ENCODE assay signal across 1 cellular context in genomic region chr6:130018830-130019795, GRCh38.
TF ChIP-seq lines count a peak whose summit lies in the region.

No MANE protein-coding gene starts in this region.

TF ChIP-seq in HepG2, 621 proteins besides CTCF, POLR2A, EP300 and RAD21 (continued from another document):
- TF ChIP-seq ZBTB40 (IDR thresholded peaks at IDR 0.05): no peak
- TF ChIP-seq ZBTB40 (CRISPR knock-in tag; IDR thresholded peaks at IDR 0.05): 0 out of 2 replicates have a peak, but pooled peaks have one; percentile 50
- TF ChIP-seq RBM39 (IDR thresholded peaks at IDR 0.05; ENCODE audit: low read depth, low read length, poor library complexity, severe bottlenecking): peak; percentile 11
- no peak for TF ChIP-seq MTERF4 (CRISPR knock-in tag; IDR thresholded peaks at IDR 0.05)
- no peak for TF ChIP-seq SOX13 (IDR thresholded peaks at IDR 0.05)
- 0 out of 4 replicates have a peak, but pooled peaks of 1 of the 2 experiments have one; percentile 9 for TF ChIP-seq SOX13 (CRISPR knock-in tag; conservative IDR thresholded peaks at IDR 0.05 in 1 of 2, IDR thresholded peaks at IDR 0.05 in 1 of 2)
- TF ChIP-seq HDAC1 (CRISPR knock-in tag; IDR thresholded peaks at IDR 0.05): no peak
